25 cellular contexts compared by ENCODE assay signal in genomic region chr3:126397610-126398422, GRCh38. TPM values are rescaled to one million over a fixed set of nuclear protein-coding genes. Genes with fewer than 3 reads are reported as not detected.
"Had no signal": no experiment of that assay in that cellular context is flagged by ENCODE, and none has a peak within 500 bp of the region (broad histone marks: within the 10 kb centered on the region; RNA-seq: fewer than 3 reads in every experiment).

No MANE protein-coding gene starts in this region.

- ATAC-seq: gastroesophageal sphincter; left colon; left ventricle myocardium superior; mucosa of descending colon; naive thymus-derived CD8-positive, alpha-beta T cell; stimulated activated memory B cell treated with anti-CD40 and anti-IgM and Interleukin-4, amounts not matched to agents 10 μg/mL and 1 μg/mL and 100 μg/mL, for 72 hours had no signal

- H2AFZ ChIP-seq: hepatocyte had no signal

- H3K4me3 Mint-ChIP-seq: central memory CD8-positive, alpha-beta T cell; naive thymus-derived CD8-positive, alpha-beta T cell; stimulated activated memory B cell treated with anti-CD40 and anti-IgM and Interleukin-4, amounts not matched to agents 10 μg/mL and 1 μg/mL and 100 μg/mL, for 72 hours; type B pancreatic cell had no signal

- H3K27me3 ChIP-seq: dorsolateral prefrontal cortex, ovary, right atrium auricular region, vagina had no signal

- H3K4me3 ChIP-seq: dorsolateral prefrontal cortex, esophagus squamous epithelium, gastroesophageal sphincter, hepatocyte, mucosa of descending colon, ovary, right atrium auricular region, smooth muscle cell, vagina had no signal

- DNase-seq: cortex of kidney; effector CD8-positive, alpha-beta T cell; esophagus squamous epithelium; foreskin fibroblast; left ventricle myocardium superior; naive thymus-derived CD8-positive, alpha-beta T cell; ovary; stimulated activated CD4-positive, alpha-beta T cell treated with anti-CD3 and anti-CD28 coated beads, Interleukin-4, amount 100 ng/mL, for 1 hour; stimulated activated CD8-positive, alpha-beta memory T cell treated with anti-CD3 and anti-CD28 coated beads, Interleukin-4, amount 100 ng/mL, for 48 hours had no signal

- H3K27ac Mint-ChIP-seq: stimulated activated memory B cell treated with anti-CD40 and anti-IgM and Interleukin-4, amounts not matched to agents 10 μg/mL and 1 μg/mL and 100 μg/mL, for 72 hours had no signal

- H3K36me3 Mint-ChIP-seq: naive thymus-derived CD8-positive, alpha-beta T cell; stimulated activated memory B cell treated with anti-CD40 and anti-IgM and Interleukin-4, amounts not matched to agents 10 μg/mL and 1 μg/mL and 100 μg/mL, for 72 hours; type B pancreatic cell had no signal

- H3K9me3 Mint-ChIP-seq: central memory CD8-positive, alpha-beta T cell; naive thymus-derived CD8-positive, alpha-beta T cell had no signal

- H3K4me1 Mint-ChIP-seq: central memory CD8-positive, alpha-beta T cell; naive thymus-derived CD8-positive, alpha-beta T cell had no signal

- H3K9me3 ChIP-seq: esophagus squamous epithelium, gastroesophageal sphincter, mucosa of descending colon, ovary, right atrium auricular region, vagina had no signal

- H3K79me2 ChIP-seq: hepatocyte had no signal

- H3K27ac ChIP-seq: dorsolateral prefrontal cortex, epithelial cell of prostate, gastroesophageal sphincter, hepatocyte, ovary, right atrium auricular region, vagina had no signal

- H3K36me3 ChIP-seq: esophagus squamous epithelium, gastroesophageal sphincter, ovary, right atrium auricular region, vagina had no signal

- H3K4me2 ChIP-seq: hepatocyte, smooth muscle cell had no signal

RNA-seq across cellular contexts. Expression of gene CFAP100, which starts 3.1 kb away (rescaled TPM):
- total RNA-seq: esophagus squamous epithelium; gastroesophageal sphincter; hepatocyte; kidney epithelial cell; left colon; left ventricle myocardium superior; lung microvascular endothelial cell; mucosa of descending colon; naive thymus-derived CD8-positive, alpha-beta T cell; posterior vena cava; right atrium auricular region; smooth muscle cell; vagina had no signal
- polyA plus RNA-seq: hepatocyte; naive thymus-derived CD8-positive, alpha-beta T cell; neural cell; smooth muscle cell had no signal

RNA-seq across cellular contexts. Expression of gene KLF15, which starts 40.6 kb away (rescaled TPM):
- total RNA-seq: smooth muscle cell had no signal
- polyA plus RNA-seq: naive thymus-derived CD8-positive, alpha-beta T cell; smooth muscle cell had no signal
